10 cellular contexts compared by ENCODE assay signal in genomic region chr6:69784595-69785377, GRCh38.
DNase-seq lines count a peak whose midpoint lies in the region; ATAC-seq and TF ChIP-seq lines count a peak whose summit lies in the region.
"Had no signal": no experiment of that assay in that cellular context is flagged by ENCODE, and none has a peak within 500 bp of the region (broad histone marks: within the 10 kb centered on the region; RNA-seq: fewer than 3 reads in every experiment).

No MANE protein-coding gene starts in this region.

- peaks cover 24% of the 10 kb centered on the region for H3K36me3 Mint-ChIP-seq in memory B cell

- peak overlapping the region; percentile 54 for H3K4me3 Mint-ChIP-seq in memory B cell
- H3K4me3 Mint-ChIP-seq: activated naive CD4-positive, alpha-beta T cell treated with anti-CD3 and anti-CD28 coated beads for 36 hours; stimulated activated effector memory CD8-positive, alpha-beta T cell treated with anti-CD3 and anti-CD28 coated beads, Interleukin-12 subunit alpha, Interleukin-12 subunit beta, amount 100 ng/mL, for 72 hours had no signal

- no peaks in the 10 kb centered on the region for H3K27me3 Mint-ChIP-seq in memory B cell

- TF ChIP-seq CTCF in HEK293 (tag by site-specific recombination; IDR thresholded peaks at IDR 0.05): no peak

- no peaks in the 10 kb centered on the region for H3K9me3 ChIP-seq in HEK293 (ENCODE audit: control insufficient read depth, insufficient read depth, low read depth, low read length)

- H3K9me3 Mint-ChIP-seq in memory B cell: no peaks in the 10 kb centered on the region
- H3K9me3 Mint-ChIP-seq: activated naive CD4-positive, alpha-beta T cell treated with anti-CD3 and anti-CD28 coated beads for 36 hours; stimulated activated effector memory CD8-positive, alpha-beta T cell treated with anti-CD3 and anti-CD28 coated beads, Interleukin-12 subunit alpha, Interleukin-12 subunit beta, amount 100 ng/mL, for 72 hours had no signal

- DNase-seq in memory B cell (ENCODE audit: low spot score in 2 of 2) (no peak), NCI-H2227 (lab: John Stamatoyannopoulos, UW; ENCODE audit: unreplicated experiment) (no peak), NCI-H128 (lab: John Stamatoyannopoulos, UW; ENCODE audit: unreplicated experiment) (no peak), RKO (ENCODE audit: low spot score) (no peak)
- DNase-seq in activated effector memory CD4-positive, alpha-beta T cell treated with Interleukin-2 at 50 U/mL for 16 hours: no peak
- DNase-seq: activated naive CD4-positive, alpha-beta T cell treated with anti-CD3 and anti-CD28 coated beads for 36 hours had no signal

- H3K36me3 ChIP-seq in HEK293 (ENCODE audit: control insufficient read depth in 2 of 2, insufficient read depth in 1 of 2, low read length in 2 of 2): peaks cover 0 to 18% of the 10 kb centered on the region in 2 experiments; a peak in 2 of 3 replicates

- H3K27ac ChIP-seq in HEK293 (ENCODE audit: extremely low read depth, low read depth, low read length): no peak overlapping the region

- CTCF ChIA-PET in HEK293 (lab: Yijun Ruan, JAX): interaction anchor here (0.6 to 1.7 kb wide), 3 partner anchors 12 to 381 kb away, joined by 3 to 5 read pairs (median 3); partner anchors contain the start of gene LMBRD1

- H3K4me3 ChIP-seq in HEK293 (ENCODE audit: low read depth, low read length): no peak overlapping the region

- ATAC-seq in GM18909 (IDR thresholded peaks at IDR 0.05; ENCODE audit: poor library complexity, unreplicated experiment) (peak; percentile 78), HG03469 (IDR thresholded peaks at IDR 0.05; ENCODE audit: unreplicated experiment) (peak; percentile 50), memory B cell (ENCODE audit: low read depth) (peak; percentile 82)
- ATAC-seq: stimulated activated effector memory CD8-positive, alpha-beta T cell treated with anti-CD3 and anti-CD28 coated beads, Interleukin-12 subunit alpha, Interleukin-12 subunit beta, amount 100 ng/mL, for 72 hours had no signal

- H3K4me1 ChIP-seq in HEK293 (ENCODE audit: control insufficient read depth, insufficient read depth, low read length): no peaks in the 10 kb centered on the region

- POLR2A ChIA-PET in HEK293 (lab: Yijun Ruan, JAX): no interaction called here

- peak overlapping the region; percentile 62 for H3K27ac Mint-ChIP-seq in memory B cell
- H3K27ac Mint-ChIP-seq: activated naive CD4-positive, alpha-beta T cell treated with anti-CD3 and anti-CD28 coated beads for 36 hours; stimulated activated effector memory CD8-positive, alpha-beta T cell treated with anti-CD3 and anti-CD28 coated beads, Interleukin-12 subunit alpha, Interleukin-12 subunit beta, amount 100 ng/mL, for 72 hours had no signal

- peaks cover 36% of the 10 kb centered on the region for H3K4me1 Mint-ChIP-seq in memory B cell

TF ChIP-seq in HEK293, 187 proteins besides CTCF, POLR2A, EP300 and RAD21:
- TF ChIP-seq ZSCAN4 (tag by site-specific recombination; IDR thresholded peaks at IDR 0.05) (no peak), PRDM1 (tag by site-specific recombination; IDR thresholded peaks at IDR 0.05) (peak; percentile 29; the same call in 1 of the 2 replicates)
